Comparison of ENCODE assay signal across 8 cellular contexts in the genomic region with DNA sequence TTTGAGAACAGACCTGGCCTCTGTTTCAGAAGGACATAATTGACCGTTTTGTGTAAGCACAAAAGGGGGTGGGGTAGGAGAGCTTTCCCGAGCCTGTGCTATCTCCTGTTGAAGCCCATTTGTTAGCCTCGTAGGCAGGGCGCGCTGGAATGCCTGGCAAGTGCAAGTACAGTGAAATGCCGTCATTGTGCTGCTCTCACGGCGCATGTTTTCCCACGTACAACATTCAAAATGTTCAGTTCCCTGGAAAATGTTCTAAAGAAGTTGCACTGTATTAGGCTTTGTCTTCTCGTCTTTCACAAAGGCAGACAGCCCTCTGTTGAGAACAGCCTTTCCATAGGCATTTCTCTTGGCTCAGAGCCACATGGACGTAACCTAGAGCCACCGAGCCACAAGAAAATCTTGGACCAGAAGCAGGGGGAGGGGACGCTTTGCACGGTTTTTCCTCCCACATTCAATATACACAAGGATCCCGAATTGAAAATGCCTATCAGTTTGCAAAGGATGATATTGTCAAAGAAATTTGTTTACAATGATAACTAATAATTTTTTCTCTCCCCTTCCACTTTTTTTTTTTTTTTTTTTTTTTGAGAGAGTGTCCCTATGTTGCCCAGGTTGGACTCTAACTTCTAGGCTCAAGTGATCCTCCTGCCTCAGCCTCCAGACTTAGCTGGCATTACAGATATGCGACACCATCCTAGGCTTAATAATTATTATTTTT. TPM values are rescaled to one million over a fixed set of nuclear protein-coding genes. Genes with fewer than 3 reads are reported as not detected.
A peak's percentile ranks its signal among the peaks of the same experiment; 100 is the strongest.
DNase-seq lines count a peak whose midpoint lies in the region; ATAC-seq and TF ChIP-seq lines count a peak whose summit lies in the region.

No MANE protein-coding gene starts in this region.

- no peaks in the 10 kb centered on the region for H3K36me3 ChIP-seq in testis (ENCODE audit: low read depth, missing control alignments)

- intact Hi-C loops in testis (cut with DNase I; ENCODE audit: low total_unique reads), result no loop called here

- DNase-seq in NCI-H1417 treated with DMSO at 0.1 percent for 48 hours (lab: John Stamatoyannopoulos, UW), result peak; percentile 68
- DNase-seq in cerebellar cortex (ENCODE audit: low spot score), result peak; percentile 61
- peak; percentile 81 for DNase-seq in left kidney (ENCODE audit: low read depth, low spot score)
- peak; percentile 80 for DNase-seq in testis
- no peak for DNase-seq in activated CD4-positive, CD25-positive, alpha-beta regulatory T cell treated with anti-CD3 and anti-CD28 coated beads, Interleukin-2, amount 50 U/mL, for 72 hours

- H3K27me3 ChIP-seq in testis, result no peaks in the 10 kb centered on the region

- ATAC-seq in GM18909 (IDR thresholded peaks at IDR 0.05; ENCODE audit: poor library complexity, unreplicated experiment), result no peak
- no peak for ATAC-seq in GM21526 (IDR thresholded peaks at IDR 0.05; ENCODE audit: low FRiP score, unreplicated experiment)
- ATAC-seq in HG02642 (IDR thresholded peaks at IDR 0.05; ENCODE audit: poor library complexity, unreplicated experiment), result no peak

- no peak for TF ChIP-seq POLR2A in testis (IDR thresholded peaks at IDR 0.05)

- 11 to 16% methylated on average over 14 to 16 of the region's 16 CpGs for WGBS in testis, 2 donors

- no peak overlapping the region for H3K4me3 ChIP-seq in testis

- no peak overlapping the region for H3K27ac ChIP-seq in testis

- TF ChIP-seq CTCF in testis (IDR thresholded peaks at IDR 0.05), result no peak

- H3K4me1 ChIP-seq in testis, result no peaks in the 10 kb centered on the region

- no peaks in the 10 kb centered on the region for H3K9me3 ChIP-seq in testis

RNA-seq across cellular contexts. Expression of a gene that starts 54.6 kb away (rescaled TPM):
- 10 to 100 TPM; 38.9 to 51.4 TPM for total RNA-seq in testis
- polyA plus RNA-seq in testis (ENCODE audit: insufficient read depth, low read depth, low replicate concordance), result 18.1 TPM
